In genomic region chr3:177905895-177906511, GRCh38 we compare ENCODE assay signal across 1 cellular context.
TF ChIP-seq lines count a peak whose summit lies in the region.

No MANE protein-coding gene starts in this region.

TF ChIP-seq in SK-N-SH, 30 proteins besides CTCF, POLR2A, EP300 and RAD21 (continued from another document):
- TF ChIP-seq, protein P1, sequence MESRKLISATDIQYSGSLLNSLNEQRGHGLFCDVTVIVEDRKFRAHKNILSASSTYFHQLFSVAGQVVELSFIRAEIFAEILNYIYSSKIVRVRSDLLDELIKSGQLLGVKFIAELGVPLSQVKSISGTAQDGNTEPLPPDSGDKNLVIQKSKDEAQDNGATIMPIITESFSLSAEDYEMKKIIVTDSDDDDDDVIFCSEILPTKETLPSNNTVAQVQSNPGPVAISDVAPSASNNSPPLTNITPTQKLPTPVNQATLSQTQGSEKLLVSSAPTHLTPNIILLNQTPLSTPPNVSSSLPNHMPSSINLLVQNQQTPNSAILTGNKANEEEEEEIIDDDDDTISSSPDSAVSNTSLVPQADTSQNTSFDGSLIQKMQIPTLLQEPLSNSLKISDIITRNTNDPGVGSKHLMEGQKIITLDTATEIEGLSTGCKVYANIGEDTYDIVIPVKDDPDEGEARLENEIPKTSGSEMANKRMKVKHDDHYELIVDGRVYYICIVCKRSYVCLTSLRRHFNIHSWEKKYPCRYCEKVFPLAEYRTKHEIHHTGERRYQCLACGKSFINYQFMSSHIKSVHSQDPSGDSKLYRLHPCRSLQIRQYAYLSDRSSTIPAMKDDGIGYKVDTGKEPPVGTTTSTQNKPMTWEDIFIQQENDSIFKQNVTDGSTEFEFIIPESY (IDR thresholded peaks at IDR 0.05; ENCODE audit: borderline replicate concordance, low read depth) = peak; percentile 31; the same call in 1 of the 2 replicates
